In the genomic region with DNA sequence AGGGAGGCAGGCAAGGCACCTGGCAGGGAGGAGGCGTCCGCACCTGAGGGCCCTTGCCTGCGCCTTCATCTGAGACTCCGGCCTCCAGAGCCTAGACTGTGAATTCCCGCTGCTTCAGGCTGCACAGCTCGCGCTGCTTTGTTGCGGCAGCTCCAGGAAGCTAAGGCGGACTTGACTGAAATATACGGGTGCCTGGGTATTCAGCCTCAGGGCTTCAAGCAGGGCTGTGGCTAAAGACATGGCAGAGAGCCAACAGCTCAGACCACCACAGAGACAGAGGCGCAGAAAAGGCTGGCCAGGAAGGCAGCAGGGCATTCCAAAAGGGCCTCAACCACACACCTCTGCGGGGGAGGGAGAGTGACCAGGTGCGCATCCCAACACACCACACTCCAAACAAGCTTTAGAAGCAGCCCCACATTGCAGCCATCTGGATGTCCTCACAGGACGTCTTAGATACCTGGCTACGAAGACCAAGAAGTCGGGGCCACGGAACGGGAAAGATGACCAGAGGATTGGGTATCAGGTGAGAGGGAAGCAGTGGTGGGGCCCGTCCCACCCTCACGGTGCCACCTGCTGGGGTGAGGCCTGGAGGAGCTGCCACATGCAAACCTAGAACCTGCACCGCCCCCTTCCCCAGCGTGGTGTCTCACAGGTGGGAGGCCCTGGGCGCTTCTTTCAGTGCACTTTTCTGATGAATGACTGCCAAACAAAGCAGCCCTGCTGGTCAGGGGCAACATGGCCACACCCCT, we compare ENCODE assay signal across 1 cellular context.
TF ChIP-seq lines count a peak whose summit lies in the region.

No MANE protein-coding gene starts in this region.

TF ChIP-seq in WTC11, 78 proteins besides CTCF, POLR2A, EP300 and RAD21 (continued from another document):
- TF ChIP-seq ZNF281 (CRISPR knock-in tag; IDR thresholded peaks at IDR 0.05) = no peak
- TF ChIP-seq ZNF121 (CRISPR knock-in tag; IDR thresholded peaks at IDR 0.05) = no peak
- TF ChIP-seq, protein P1, sequence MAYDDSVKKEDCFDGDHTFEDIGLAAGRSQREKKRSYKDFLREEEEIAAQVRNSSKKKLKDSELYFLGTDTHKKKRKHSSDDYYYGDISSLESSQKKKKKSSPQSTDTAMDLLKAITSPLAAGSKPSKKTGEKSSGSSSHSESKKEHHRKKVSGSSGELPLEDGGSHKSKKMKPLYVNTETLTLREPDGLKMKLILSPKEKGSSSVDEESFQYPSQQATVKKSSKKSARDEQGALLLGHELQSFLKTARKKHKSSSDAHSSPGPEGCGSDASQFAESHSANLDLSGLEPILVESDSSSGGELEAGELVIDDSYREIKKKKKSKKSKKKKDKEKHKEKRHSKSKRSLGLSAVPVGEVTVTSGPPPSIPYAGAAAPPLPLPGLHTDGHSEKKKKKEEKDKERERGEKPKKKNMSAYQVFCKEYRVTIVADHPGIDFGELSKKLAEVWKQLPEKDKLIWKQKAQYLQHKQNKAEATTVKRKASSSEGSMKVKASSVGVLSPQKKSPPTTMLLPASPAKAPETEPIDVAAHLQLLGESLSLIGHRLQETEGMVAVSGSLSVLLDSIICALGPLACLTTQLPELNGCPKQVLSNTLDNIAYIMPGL (CRISPR knock-in tag; IDR thresholded peaks at IDR 0.05) = no peak
- TF ChIP-seq, protein P2, sequence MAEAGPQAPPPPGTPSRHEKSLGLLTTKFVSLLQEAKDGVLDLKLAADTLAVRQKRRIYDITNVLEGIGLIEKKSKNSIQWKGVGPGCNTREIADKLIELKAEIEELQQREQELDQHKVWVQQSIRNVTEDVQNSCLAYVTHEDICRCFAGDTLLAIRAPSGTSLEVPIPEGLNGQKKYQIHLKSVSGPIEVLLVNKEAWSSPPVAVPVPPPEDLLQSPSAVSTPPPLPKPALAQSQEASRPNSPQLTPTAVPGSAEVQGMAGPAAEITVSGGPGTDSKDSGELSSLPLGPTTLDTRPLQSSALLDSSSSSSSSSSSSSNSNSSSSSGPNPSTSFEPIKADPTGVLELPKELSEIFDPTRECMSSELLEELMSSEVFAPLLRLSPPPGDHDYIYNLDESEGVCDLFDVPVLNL (CRISPR knock-in tag; IDR thresholded peaks at IDR 0.05; ENCODE audit: borderline replicate concordance, low read depth) = no peak
